Comparison of ENCODE assay signal across 2 cellular contexts in genomic region chr19:55070755-55071502, GRCh38.
A peak's percentile ranks its signal among the peaks of the same experiment; 100 is the strongest.
TF ChIP-seq lines count a peak whose summit lies in the region.

No MANE protein-coding gene starts in this region.

TF ChIP-seq in HCT116, 20 proteins besides CTCF, POLR2A, EP300 and RAD21 (continued from another document):
- TF ChIP-seq TCF7L2 (IDR thresholded peaks at IDR 0.05; ENCODE audit: borderline replicate concordance, extremely low read depth, insufficient read depth, insufficient read length) (no peak), ZFX (IDR thresholded peaks at IDR 0.05) (no peak), FOSL1 (IDR thresholded peaks at IDR 0.05; ENCODE audit: low read depth) (no peak; the same call in 1 of the 2 replicates), YY1 (IDR thresholded peaks at IDR 0.05; ENCODE audit: extremely low read depth, insufficient replicate concordance, low read depth, low read length) (peak; percentile 44), MAX (IDR thresholded peaks at IDR 0.05) (peak; percentile 34; the same call in 1 of the 2 replicates)

TF ChIP-seq in SK-N-SH treated with all-trans-retinoic acid at 6 μM for 48 hours, 23 proteins besides CTCF, POLR2A, EP300 and RAD21 (continued from another document):
- no peak for TF ChIP-seq TCF4 (CRISPR knock-in tag; IDR thresholded peaks at IDR 0.05; ENCODE audit: borderline replicate concordance)
- TF ChIP-seq ZNF8 (CRISPR knock-in tag; IDR thresholded peaks at IDR 0.05), result no peak
- TF ChIP-seq BACH2 (CRISPR knock-in tag; IDR thresholded peaks at IDR 0.05; ENCODE audit: borderline replicate concordance), result no peak
- TF ChIP-seq OSR1 (CRISPR knock-in tag; IDR thresholded peaks at IDR 0.05), result no peak
- no peak for TF ChIP-seq ZC3H10 (CRISPR knock-in tag; IDR thresholded peaks at IDR 0.05)
- no peak for TF ChIP-seq ARNTL (CRISPR knock-in tag; IDR thresholded peaks at IDR 0.05; ENCODE audit: borderline replicate concordance, low read depth)
- no peak for TF ChIP-seq ZNF565 (CRISPR knock-in tag; conservative IDR thresholded peaks at IDR 0.05; ENCODE audit: low read depth)
- no peak for TF ChIP-seq POU6F1 (CRISPR knock-in tag; IDR thresholded peaks at IDR 0.05; ENCODE audit: borderline replicate concordance, low read depth)
- TF ChIP-seq SNAI2 (CRISPR knock-in tag; IDR thresholded peaks at IDR 0.05), result no peak
- TF ChIP-seq PATZ1 (CRISPR knock-in tag; IDR thresholded peaks at IDR 0.05; ENCODE audit: borderline replicate concordance), result no peak
- TF ChIP-seq ZFP3 (CRISPR knock-in tag; IDR thresholded peaks at IDR 0.05), result no peak
